In genomic region chr9:70421020-70421271, GRCh38 we compare ENCODE assay signal across 8 cellular contexts. TPM values are rescaled to one million over a fixed set of nuclear protein-coding genes. Genes with fewer than 3 reads are reported as not detected.
A peak's percentile ranks its signal among the peaks of the same experiment; 100 is the strongest.
DNase-seq lines count a peak whose midpoint lies in the region; ATAC-seq, FAIRE-seq and TF ChIP-seq lines count a peak whose summit lies in the region.

No MANE protein-coding gene starts in this region.

- intact Hi-C loops in activated CD4-positive, alpha-beta memory T cell treated with anti-CD3 and anti-CD28 coated beads for 36 hours (cut with micrococcal nuclease) = loop anchor here (2.0 kb wide), 1 partner anchor 14 kb away; no protein-coding TSS in a partner anchor

- H3K27ac ChIP-seq in foreskin keratinocyte (peak overlapping the region; percentile 98), small intestine (ENCODE audit: low read depth in 1 of 2, low read length in 1 of 2) (peak overlapping the region; percentile 84 to 98)

- no peaks in the 10 kb centered on the region for H3K36me3 ChIP-seq in small intestine (ENCODE audit: control insufficient read depth in 2 of 2, insufficient read depth in 2 of 2, low read length in 2 of 2)

- H3K27ac Mint-ChIP-seq in HFFc6 = peak overlapping the region; percentile 100
- peak overlapping the region; percentile 99 for H3K27ac Mint-ChIP-seq in activated CD4-positive, alpha-beta memory T cell treated with anti-CD3 and anti-CD28 coated beads for 36 hours

- H3K9me3 ChIP-seq in small intestine (ENCODE audit: control insufficient read depth, low read depth) = no peaks in the 10 kb centered on the region

- H3K4me1 ChIP-seq in foreskin keratinocyte (peaks cover 10% of the 10 kb centered on the region), small intestine (ENCODE audit: control insufficient read depth in 2 of 2, insufficient read depth in 1 of 2, low read depth in 1 of 2, low read length in 1 of 2) (peaks cover 4 to 7% of the 10 kb centered on the region in 2 donors)

- no peaks in the 10 kb centered on the region for H3K36me3 Mint-ChIP-seq in HFFc6 (ENCODE audit: low read depth)
- H3K36me3 Mint-ChIP-seq in activated CD4-positive, alpha-beta memory T cell treated with anti-CD3 and anti-CD28 coated beads for 36 hours = no peaks in the 10 kb centered on the region

- no peaks in the 10 kb centered on the region for H3K9me3 Mint-ChIP-seq in HFFc6
- no peaks in the 10 kb centered on the region for H3K9me3 Mint-ChIP-seq in activated CD4-positive, alpha-beta memory T cell treated with anti-CD3 and anti-CD28 coated beads for 36 hours

- WGBS in small intestine, 3 donors = 3 to 4% (median 3%) methylated on average over 4 of the region's 4 CpGs

- TF ChIP-seq CTCF in HFFc6 (IDR thresholded peaks at IDR 0.05) (no peak), foreskin keratinocyte (conservative IDR thresholded peaks at IDR 0.05) (no peak)

- POLR2A ChIA-PET in activated CD4-positive, alpha-beta memory T cell treated with anti-CD3 and anti-CD28 coated beads for 36 hours (lab: Charles Lee) = interaction anchor here (0.5 to 3.9 kb wide), 9 partner anchors 9 to 244 kb away, joined by 3 to 47 read pairs (median 10); partner anchors contain the start of gene SMC5

- H3K27me3 ChIP-seq in foreskin keratinocyte (no peaks in the 10 kb centered on the region), small intestine (ENCODE audit: control insufficient read depth in 2 of 2, insufficient read depth in 2 of 2, low read length in 2 of 2) (no peaks in the 10 kb centered on the region)

- peak overlapping the region in 1 of 2 donors; percentile 47 for H3K4me3 ChIP-seq in small intestine (ENCODE audit: low read depth in 1 of 2, low read length in 2 of 2)

- H3K4me1 Mint-ChIP-seq in HFFc6 (ENCODE audit: low read depth) = peaks cover 31% of the 10 kb centered on the region
- peaks cover 33% of the 10 kb centered on the region for H3K4me1 Mint-ChIP-seq in activated CD4-positive, alpha-beta memory T cell treated with anti-CD3 and anti-CD28 coated beads for 36 hours (ENCODE audit: low read depth)

- CTCF ChIA-PET in activated CD4-positive, alpha-beta memory T cell treated with anti-CD3 and anti-CD28 coated beads for 36 hours (lab: Charles Lee) = interaction anchor here (0.7 to 2.4 kb wide), 8 partner anchors 10 to 181 kb away, joined by 3 to 21 read pairs (median 3); no protein-coding TSS in a partner anchor

- FAIRE-seq in small intestine (lab: Jason Lieb, UNC) = no peak

- ATAC-seq in foreskin keratinocyte (no peak), GM21619 (IDR thresholded peaks at IDR 0.05; ENCODE audit: unreplicated experiment) (no peak), HG03108 (IDR thresholded peaks at IDR 0.05; ENCODE audit: unreplicated experiment) (no peak), HG03354 (IDR thresholded peaks at IDR 0.05; ENCODE audit: poor library complexity, severe bottlenecking, unreplicated experiment) (no peak)

- peaks cover 4% of the 10 kb centered on the region for H3K27me3 Mint-ChIP-seq in HFFc6 (ENCODE audit: insufficient read depth)
- no peaks in the 10 kb centered on the region for H3K27me3 Mint-ChIP-seq in activated CD4-positive, alpha-beta memory T cell treated with anti-CD3 and anti-CD28 coated beads for 36 hours

- H3K4me3 Mint-ChIP-seq in HFFc6 = peak overlapping the region; percentile 95
- H3K4me3 Mint-ChIP-seq in activated CD4-positive, alpha-beta memory T cell treated with anti-CD3 and anti-CD28 coated beads for 36 hours = peak overlapping the region; percentile 92

- DNase-seq in HFFc6 (no peak), foreskin keratinocyte (no peak), small intestine (no peak), cortex of kidney (lab: John Stamatoyannopoulos, UW) (no peak)
- no peak for DNase-seq in activated CD4-positive, alpha-beta memory T cell treated with anti-CD3 and anti-CD28 coated beads for 36 hours

RNA-seq across cellular contexts. Expression of gene KLF9, which starts 6.5 kb away (rescaled TPM):
- 10 to 100 TPM in 5 of 6 experiments, 1 to 10 TPM in 1; 7.9 to 15.7 (median 12.4) TPM for total RNA-seq in HFFc6 (2021; fragmentation: NEBNext Ultra II Directional; extraction: Animal tissue kit (Norgen Biotek cat#: 25700))
- total RNA-seq in activated CD4-positive, alpha-beta memory T cell treated with anti-CD3 and anti-CD28 coated beads for 36 hours = 10 to 100 TPM; 23.7 to 24.5 TPM
- total RNA-seq in foreskin keratinocyte = 4.5 and 5.7 TPM in 2 replicates
- 2.0 TPM in 2 replicates for polyA plus RNA-seq in foreskin keratinocyte
- 10 to 100 TPM; 15.2 to 33.7 (median 16.8) TPM for polyA plus RNA-seq in small intestine
